Comparison of ENCODE assay signal across 28 cellular contexts in the genomic region with DNA sequence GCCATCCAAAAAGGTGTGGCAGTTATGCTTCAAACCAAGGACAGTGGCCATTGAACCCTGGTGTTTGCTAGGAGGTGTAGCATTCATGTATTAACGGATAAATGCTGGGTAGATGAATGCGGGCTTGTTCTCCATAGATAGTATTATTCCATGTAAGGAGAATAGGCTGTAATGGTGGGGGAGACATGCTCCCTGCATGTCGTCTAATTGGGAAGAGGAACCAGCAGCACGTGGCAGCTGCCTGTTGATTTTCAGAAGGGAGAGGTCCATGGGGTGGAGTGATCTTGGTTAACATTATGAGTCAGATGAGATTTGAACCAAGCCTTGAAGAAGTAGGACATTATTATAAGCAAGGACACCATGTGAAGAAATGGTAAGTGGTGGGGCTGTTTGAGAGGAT.
"Had no signal": no experiment of that assay in that cellular context is flagged by ENCODE, and none has a peak within 500 bp of the region (broad histone marks: within the 10 kb centered on the region; RNA-seq: fewer than 3 reads in every experiment).

No MANE protein-coding gene starts in this region.

- H3K36me3 ChIP-seq: colonic mucosa, ovary, thyroid gland had no signal

- ATAC-seq: left lobe of liver; mucosa of descending colon; natural killer cell treated with Interleukin-12 subunit alpha and Interleukin-12 subunit beta and Interleukin-15 and Interleukin-18, amount 100 ng/mL, for 72 hours; psoas muscle; stimulated activated effector memory CD8-positive, alpha-beta T cell treated with anti-CD3 and anti-CD28 coated beads, Interleukin-12 subunit alpha, Interleukin-12 subunit beta, amount 100 ng/mL, for 72 hours had no signal

- H3K4me1 Mint-ChIP-seq: naive B cell; stimulated activated effector memory CD8-positive, alpha-beta T cell treated with anti-CD3 and anti-CD28 coated beads, Interleukin-12 subunit alpha, Interleukin-12 subunit beta, amount 100 ng/mL, for 72 hours had no signal

- H3K27ac Mint-ChIP-seq: mesothelial cell of epicardium; stimulated activated effector memory CD8-positive, alpha-beta T cell treated with anti-CD3 and anti-CD28 coated beads, Interleukin-12 subunit alpha, Interleukin-12 subunit beta, amount 100 ng/mL, for 72 hours had no signal

- H3K4me3 Mint-ChIP-seq: mesothelial cell of epicardium; naive B cell; natural killer cell treated with Interleukin-12 subunit alpha and Interleukin-12 subunit beta and Interleukin-15 and Interleukin-18, amount 100 ng/mL, for 72 hours; stimulated activated effector memory CD8-positive, alpha-beta T cell treated with anti-CD3 and anti-CD28 coated beads, Interleukin-12 subunit alpha, Interleukin-12 subunit beta, amount 100 ng/mL, for 72 hours had no signal

- H3K36me3 Mint-ChIP-seq: naive B cell had no signal

- H3K4me1 ChIP-seq: colonic mucosa, psoas muscle, sigmoid colon, stomach, thyroid gland, vagina had no signal

- H3K27ac ChIP-seq: colonic mucosa, hepatocyte, ovary, psoas muscle, sigmoid colon, stomach, thyroid gland, vagina had no signal

- H3K27me3 ChIP-seq: colonic mucosa, hepatocyte, ovary, sigmoid colon, stomach, thyroid gland, vagina had no signal

- H3K9me3 ChIP-seq: colonic mucosa, mucosa of descending colon, ovary, psoas muscle, sigmoid colon, stomach, thyroid gland, vagina had no signal

- H3K4me3 ChIP-seq: colonic mucosa, hepatocyte, lung, mucosa of descending colon, ovary, psoas muscle, sigmoid colon, stomach, thyroid gland, vagina had no signal

- H3K9me3 Mint-ChIP-seq: mesothelial cell of epicardium; naive B cell; natural killer cell treated with Interleukin-12 subunit alpha and Interleukin-12 subunit beta and Interleukin-15 and Interleukin-18, amount 100 ng/mL, for 72 hours; stimulated activated effector memory CD8-positive, alpha-beta T cell treated with anti-CD3 and anti-CD28 coated beads, Interleukin-12 subunit alpha, Interleukin-12 subunit beta, amount 100 ng/mL, for 72 hours had no signal

- H3K27me3 Mint-ChIP-seq: naive B cell; natural killer cell treated with Interleukin-12 subunit alpha and Interleukin-12 subunit beta and Interleukin-15 and Interleukin-18, amount 100 ng/mL, for 72 hours had no signal

- DNase-seq: colonic mucosa; dermis blood vessel endothelial cell; effector memory CD4-positive, alpha-beta T cell; erythroblast; head of caudate nucleus; kidney; mesenchymal stem cell; mucosa of descending colon; naive B cell; nucleus accumbens; ovary; posterior cingulate gyrus; psoas muscle; right cardiac atrium; sigmoid colon; stimulated activated CD4-positive, alpha-beta T cell treated with anti-CD3 and anti-CD28 coated beads, Interleukin-2, amount 100 ng/mL, for 24 hours; stimulated activated CD4-positive, alpha-beta T cell treated with anti-CD3 and anti-CD28 coated beads, Interleukin-4, amount 100 ng/mL, for 24 hours; stimulated activated naive CD4-positive, alpha-beta T cell treated with Interleukin-2 at 50 U/mL for 16 hours; stomach; thyroid gland; trophoblast cell had no signal
